ENCODE assay signal across 1 cellular context in genomic region chr1:206672844-206673758, GRCh38.
TF ChIP-seq lines count a peak whose summit lies in the region.

No MANE protein-coding gene starts in this region.

TF ChIP-seq in GM12878, 131 proteins besides CTCF, POLR2A, EP300 and RAD21 (continued from another document):
- no peak for TF ChIP-seq BCLAF1 (IDR thresholded peaks at IDR 0.05)
- TF ChIP-seq ELK1 (IDR thresholded peaks at IDR 0.05; ENCODE audit: low read depth, low read length): no peak
- 0 out of 2 replicates have a peak, but pooled peaks have one; percentile 6 for TF ChIP-seq MXI1 (IDR thresholded peaks at IDR 0.05; ENCODE audit: low read depth, low read length)
- no peak for TF ChIP-seq KLF5 (IDR thresholded peaks at IDR 0.05; ENCODE audit: partially characterized antibody)
- no peak for TF ChIP-seq EZH2 (IDR thresholded peaks at IDR 0.05; ENCODE audit: borderline replicate concordance, control insufficient read depth, low read depth, low read length)
- TF ChIP-seq ZBTB4 (CRISPR knock-in tag; IDR thresholded peaks at IDR 0.05): no peak
- TF ChIP-seq LARP7 (IDR thresholded peaks at IDR 0.05): no peak
- TF ChIP-seq NFYA (IDR thresholded peaks at IDR 0.05; ENCODE audit: borderline replicate concordance, low read depth, low read length): no peak
- TF ChIP-seq HDAC6 (IDR thresholded peaks at IDR 0.05; ENCODE audit: unreplicated experiment): no peak
- no peak for TF ChIP-seq SIX5 (IDR thresholded peaks at IDR 0.05; ENCODE audit: low read depth, low read length, severe bottlenecking)
- peak; percentile 78 for TF ChIP-seq IKZF1 (conservative IDR thresholded peaks at IDR 0.05)
